ENCODE assay signal across 9 cellular contexts in the genomic region with DNA sequence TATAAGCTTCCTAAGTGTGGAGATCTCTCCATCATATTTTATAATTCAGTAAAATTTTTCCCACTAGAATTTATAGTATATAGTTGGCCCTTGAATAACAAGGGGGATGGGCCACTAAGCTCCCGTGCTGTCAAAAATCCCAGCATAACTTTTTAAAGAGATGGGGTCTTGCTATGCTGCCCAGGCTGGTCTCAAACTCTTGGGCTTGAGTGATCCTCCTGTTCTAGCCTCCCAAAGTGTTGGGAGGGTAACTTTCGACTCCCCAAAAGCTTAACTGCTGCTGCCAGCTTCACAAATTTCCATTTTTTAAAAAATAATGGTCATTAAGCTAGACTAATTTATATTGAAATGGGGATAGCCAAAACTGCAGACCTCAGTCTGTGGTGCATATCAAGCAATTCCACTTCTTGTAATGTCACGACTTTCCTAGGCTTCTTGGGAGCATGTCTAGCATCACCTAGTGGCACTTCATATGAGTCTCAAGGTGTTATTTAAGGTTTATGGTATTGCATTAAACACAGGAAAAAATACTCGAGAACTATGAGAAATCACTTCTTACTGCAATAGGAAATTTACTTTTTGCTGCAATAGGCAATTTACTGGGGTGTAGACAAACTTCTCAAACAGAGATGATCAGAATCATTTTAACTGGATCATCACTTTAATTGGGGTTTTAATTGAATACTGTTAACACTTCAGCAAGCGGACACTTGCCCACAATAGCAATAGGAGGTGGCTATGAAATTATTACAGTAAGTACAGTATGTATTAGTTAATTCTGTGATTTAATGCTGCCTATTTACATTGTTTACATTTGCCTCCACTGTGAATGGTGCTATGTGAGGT. TPM values are rescaled to one million over a fixed set of nuclear protein-coding genes. Genes with fewer than 3 reads are reported as not detected.
DNase-seq lines count a peak whose midpoint lies in the region; ATAC-seq and TF ChIP-seq lines count a peak whose summit lies in the region.
"Had no signal": no experiment of that assay in that cellular context is flagged by ENCODE, and none has a peak within 500 bp of the region (broad histone marks: within the 10 kb centered on the region; RNA-seq: fewer than 3 reads in every experiment).

No MANE protein-coding gene starts in this region.

- 81% methylated on average over 5 of the region's 5 CpGs for WGBS in prostate gland
- WGBS in ovary, 3 donors = 83 to 87% (median 83%) methylated on average over 5 of the region's 5 CpGs

- TF ChIP-seq CTCF in prostate gland (IDR thresholded peaks at IDR 0.05) (peak in 3 of 4 experiments; percentile 25 to 50 (median 49)), ovary (IDR thresholded peaks at IDR 0.05) (no peak)

- TF ChIP-seq EP300 in ovary (IDR thresholded peaks at IDR 0.05) = no peak

- H3K9me3 ChIP-seq in prostate gland (no peaks in the 10 kb centered on the region), ovary (no peaks in the 10 kb centered on the region)
- H3K9me3 ChIP-seq: BLaER1 had no signal

- TF ChIP-seq POLR2A in prostate gland (IDR thresholded peaks at IDR 0.05) = no peak
- TF ChIP-seq POLR2A in ovary (IDR thresholded peaks at IDR 0.05) = no peak

- DNase-seq in NCI-H1694 treated with DMSO at 0.1 percent for 48 hours (lab: John Stamatoyannopoulos, UW) (peak; percentile 52), NCI-H1694 (lab: John Stamatoyannopoulos, UW) (no peak), NCI-H1092 (lab: John Stamatoyannopoulos, UW) (peak; percentile 9), cerebellar cortex (ENCODE audit: low spot score) (peak; percentile 62), prostate gland (ENCODE audit: low spot score) (no peak), ovary (no peak), DMS153 treated with DMSO at 0.1 percent for 48 hours (lab: John Stamatoyannopoulos, UW; ENCODE audit: unreplicated experiment) (no peak)

- H3K4me1 ChIP-seq in prostate gland (replicated peaks) = no peaks in the 10 kb centered on the region
- peaks cover 2% of the 10 kb centered on the region for H3K4me1 ChIP-seq in ovary (ENCODE audit: insufficient read depth)
- H3K4me1 ChIP-seq: BLaER1 had no signal

- no peak overlapping the region for H3K27ac ChIP-seq in prostate gland
- H3K27ac ChIP-seq in ovary = no peak overlapping the region
- H3K27ac ChIP-seq: BLaER1 had no signal

- H3K36me3 ChIP-seq in prostate gland (peaks cover 0 to 2% of the 10 kb centered on the region in 2 donors), ovary (no peaks in the 10 kb centered on the region)

- H3K27me3 ChIP-seq in prostate gland (replicated peaks; ENCODE audit: insufficient read depth) (no peaks in the 10 kb centered on the region), ovary (no peaks in the 10 kb centered on the region)
- H3K27me3 ChIP-seq: BLaER1 had no signal

- ATAC-seq in GM21528 (IDR thresholded peaks at IDR 0.05; ENCODE audit: low FRiP score, unreplicated experiment) = no peak

- no peak overlapping the region for H3K4me3 ChIP-seq in prostate gland
- no peak overlapping the region for H3K4me3 ChIP-seq in ovary
- H3K4me3 ChIP-seq: BLaER1 had no signal

- intact Hi-C loops in prostate gland (cut with DNase I) = no loop called here
- intact Hi-C loops in ovary (cut with DNase I) = loop anchor here in 1 of 4 donors (5.0 kb wide), 1 partner anchor 111 kb away; the partner anchor contains the start of gene CCSAP

RNA-seq across cellular contexts. Expression of gene ACTA1, which starts 19.3 kb away (rescaled TPM):
- 10 to 100 TPM in 1 of 2 donors, 1 to 10 TPM in 1; 3.9 to 41.3 TPM for total RNA-seq in prostate gland
- total RNA-seq in ovary = 1 to 10 TPM in 2 of 7 donors, under 1 TPM in 1, not detected in 4; 0.33 to 3.3 (median 2.1) TPM
- polyA plus RNA-seq in ovary = under 1 TPM; 0.47 to 0.70 TPM

RNA-seq across cellular contexts. Expression of gene NUP133, which starts 55.0 kb away (rescaled TPM):
- total RNA-seq in prostate gland = 10 to 100 TPM; 26.3 to 36.4 TPM
- total RNA-seq in ovary = 10 to 100 TPM; 40.5 to 49.2 (median 40.8) TPM
- 10 to 100 TPM; 15.3 to 29.3 TPM for polyA plus RNA-seq in ovary

Comparison
In these comparisons a context has a peak if more than half of its experiments do, and no peak if none do; other contexts are left out.
1. DNase-seq: peak in NCI-H1694 treated with DMSO at 0.1 percent for 48 hours (single experiment), NCI-H1092 (single experiment) and cerebellar cortex (single experiment); none in NCI-H1694 (single experiment), prostate gland (single experiment), ovary (0 of 5) and DMS153 treated with DMSO at 0.1 percent for 48 hours (single experiment).
2. CTCF ChIP-seq: peak in prostate gland (3 of 4); none in ovary (0 of 3).